ENCODE assay signal across 8 cellular contexts in genomic region chr15:90665288-90666134, GRCh38. TPM values are rescaled to one million over a fixed set of nuclear protein-coding genes. Genes with fewer than 3 reads are reported as not detected.
A peak's percentile ranks its signal among the peaks of the same experiment; 100 is the strongest.
DNase-seq lines count a peak whose midpoint lies in the region; ATAC-seq and TF ChIP-seq lines count a peak whose summit lies in the region.

No MANE protein-coding gene starts in this region.

- H3K9me3 ChIP-seq in breast epithelium = no peaks in the 10 kb centered on the region

- intact Hi-C loops in breast epithelium (cut with DNase I; ENCODE audit: low total_unique reads) = no loop called here

- no peaks in the 10 kb centered on the region for H3K9me3 Mint-ChIP-seq in stimulated activated memory B cell treated with anti-CD40 and anti-IgM and Interleukin-4, amounts not matched to agents 10 μg/mL and 1 μg/mL and 100 μg/mL, for 72 hours

- TF ChIP-seq POLR2A in breast epithelium (IDR thresholded peaks at IDR 0.05) = peak; percentile 54

- no peaks in the 10 kb centered on the region for H3K27me3 ChIP-seq in HL-60 (ENCODE audit: insufficient read depth, poor library complexity, severe bottlenecking)
- H3K27me3 ChIP-seq in breast epithelium = no peaks in the 10 kb centered on the region

- peaks cover 54% of the 10 kb centered on the region for H3K4me1 Mint-ChIP-seq in stimulated activated memory B cell treated with anti-CD40 and anti-IgM and Interleukin-4, amounts not matched to agents 10 μg/mL and 1 μg/mL and 100 μg/mL, for 72 hours

- peak overlapping the region; percentile 89 for H3K4me3 Mint-ChIP-seq in stimulated activated memory B cell treated with anti-CD40 and anti-IgM and Interleukin-4, amounts not matched to agents 10 μg/mL and 1 μg/mL and 100 μg/mL, for 72 hours

- H3K27ac ChIP-seq in HL-60 (replicated peaks) (peak overlapping the region; percentile 89), breast epithelium (peak overlapping the region; percentile 96 to 98)

- no peaks in the 10 kb centered on the region for H3K36me3 ChIP-seq in breast epithelium

- peak overlapping the region; percentile 96 for H3K27ac Mint-ChIP-seq in stimulated activated memory B cell treated with anti-CD40 and anti-IgM and Interleukin-4, amounts not matched to agents 10 μg/mL and 1 μg/mL and 100 μg/mL, for 72 hours

- peak; percentile 50 for ATAC-seq in GM21367 (IDR thresholded peaks at IDR 0.05; ENCODE audit: unreplicated experiment)
- peak; percentile 89 for ATAC-seq in stimulated activated memory B cell treated with anti-CD40 and anti-IgM and Interleukin-4, amounts not matched to agents 10 μg/mL and 1 μg/mL and 100 μg/mL, for 72 hours

- DNase-seq in EL (peak; percentile 78), HL-60 (ENCODE audit: low read depth in 1 of 2, low spot score in 1 of 2) (peak in 1 of 2 experiments; percentile 61), SW480 (ENCODE audit: low spot score) (peak; percentile 43), breast epithelium (ENCODE audit: low spot score in 2 of 2) (peak; percentile 53 to 69), kidney glomerular epithelial cell (lab: John Stamatoyannopoulos, UW) (peak; percentile 10), GF-D8 (lab: John Stamatoyannopoulos, UW) (no peak)

- H3K36me3 Mint-ChIP-seq in stimulated activated memory B cell treated with anti-CD40 and anti-IgM and Interleukin-4, amounts not matched to agents 10 μg/mL and 1 μg/mL and 100 μg/mL, for 72 hours = no peaks in the 10 kb centered on the region

- H3K4me3 ChIP-seq in HL-60 (replicated peaks; ENCODE audit: insufficient read depth, low read length) (peak overlapping the region; percentile 42), breast epithelium (peak overlapping the region; percentile 83 to 87 (median 84))

- no peaks in the 10 kb centered on the region for H3K4me1 ChIP-seq in breast epithelium

- H3K27me3 Mint-ChIP-seq in stimulated activated memory B cell treated with anti-CD40 and anti-IgM and Interleukin-4, amounts not matched to agents 10 μg/mL and 1 μg/mL and 100 μg/mL, for 72 hours = peaks cover 39% of the 10 kb centered on the region

- TF ChIP-seq CTCF in HL-60 (IDR thresholded peaks at IDR 0.05; ENCODE audit: insufficient read depth, low read length) (no peak), breast epithelium (IDR thresholded peaks at IDR 0.05) (no peak)

RNA-seq across cellular contexts. Expression of gene BLM, which starts 51.6 kb away (rescaled TPM):
- total RNA-seq in breast epithelium = 1 to 10 TPM in 2 of 3 donors, under 1 TPM in 1; 0.33 to 7.4 (median 2.2) TPM
